ENCODE assay signal across 24 cellular contexts in genomic region chr20:45579184-45579583, GRCh38. TPM values are rescaled to one million over a fixed set of nuclear protein-coding genes. Genes with fewer than 3 reads are reported as not detected.
DNase-seq lines count a peak whose midpoint lies in the region; ATAC-seq and TF ChIP-seq lines count a peak whose summit lies in the region.
"Had no signal": no experiment of that assay in that cellular context is flagged by ENCODE, and none has a peak within 500 bp of the region (broad histone marks: within the 10 kb centered on the region; RNA-seq: fewer than 3 reads in every experiment).

WFDC8 (minus strand) TSS chr20:45579284; CDS start chr20:45579247, 37 bp downstream.

- no peak within 1 kb of the TSS for H3K4me3 ChIP-seq in GM23338
- no peak within 1 kb of the TSS for H3K4me3 ChIP-seq in thyroid gland (replicated peaks in 1 of 3)
- H3K4me3 ChIP-seq: MG63, PC-9, SJSA1 had no signal

- no peak within 1 kb of the TSS for H3K4me2 ChIP-seq in GM23338
- H3K4me2 ChIP-seq: PC-9 had no signal

- H4K20me1 ChIP-seq in GM23338 (replicated peaks; ENCODE audit: insufficient read depth), result no peaks in the 10 kb centered on the region

- no peaks in the 10 kb centered on the region for H3K36me3 ChIP-seq in GM23338 (ENCODE audit: insufficient read depth)
- no peaks in the 10 kb centered on the region for H3K36me3 ChIP-seq in thyroid gland
- H3K36me3 ChIP-seq: MG63, SJSA1 had no signal

- H3K9me3 ChIP-seq in thyroid gland, result no peaks in the 10 kb centered on the region
- H3K9me3 ChIP-seq: MG63, SJSA1 had no signal

- 56% methylated on average over 4 of the region's 4 CpGs for WGBS in thyroid gland, 2 donors

- H3K27ac Mint-ChIP-seq in GM23338 (peak within 1 kb of the TSS; percentile 60), WTC11 (peak within 1 kb of the TSS; percentile 84), neural crest cell (ENCODE audit: unreplicated experiment) (peak within 1 kb of the TSS; percentile 87)
- H3K27ac Mint-ChIP-seq: CD4-positive, CD25-positive, alpha-beta regulatory T cell had no signal

- no peaks in the 10 kb centered on the region for H3K27me3 Mint-ChIP-seq in GM23338 (ENCODE audit: insufficient read depth, low read depth, poor library complexity)
- no peaks in the 10 kb centered on the region for H3K27me3 Mint-ChIP-seq in WTC11 (ENCODE audit: low read depth)
- peaks cover 8% of the 10 kb centered on the region for H3K27me3 Mint-ChIP-seq in neural crest cell (ENCODE audit: low read depth)

- no peak for TF ChIP-seq POLR2A in thyroid gland (IDR thresholded peaks at IDR 0.05)

- no peak for TF ChIP-seq CTCF in GM23338 (conservative IDR thresholded peaks at IDR 0.05; ENCODE audit: low read depth in 2 of 2)
- TF ChIP-seq CTCF in WTC11 (IDR thresholded peaks at IDR 0.05), result no peak
- no peak for TF ChIP-seq CTCF in neural crest cell (conservative IDR thresholded peaks at IDR 0.05)
- TF ChIP-seq CTCF in thyroid gland (IDR thresholded peaks at IDR 0.05), result no peak

- POLR2A ChIA-PET in WTC11 (lab: Charles Lee), result no interaction called here

- H3K79me2 ChIP-seq in GM23338 (replicated peaks; ENCODE audit: insufficient read depth), result no peaks in the 10 kb centered on the region

- H3K27ac ChIP-seq in GM23338 (ENCODE audit: low read depth) (peak within 1 kb of the TSS; percentile 73), thyroid gland (no peak within 1 kb of the TSS)
- H3K27ac ChIP-seq: PC-9, SJSA1 had no signal

- H2AFZ ChIP-seq in GM23338, result peak within 1 kb of the TSS; percentile 45; the same call in 1 of the 2 replicates
- H2AFZ ChIP-seq: PC-9 had no signal

- H3F3A ChIP-seq in GM23338 (replicated peaks; ENCODE audit: low read depth), result no peaks in the 10 kb centered on the region

- intact Hi-C loops in thyroid gland (cut with DNase I), result no loop called here

- DNase-seq in GM23338 (ENCODE audit: low spot score), result no peak
- no peak for DNase-seq in WTC11 (ENCODE audit: low spot score)
- no peak for DNase-seq in neural crest cell (ENCODE audit: low read depth, low spot score)
- peak; percentile 18 to 41 for DNase-seq in thyroid gland
- no peak for DNase-seq in SW480 (ENCODE audit: low spot score)
- DNase-seq in NCI-H774 (lab: John Stamatoyannopoulos, UW), result no peak
- DNase-seq: CD4-positive, CD25-positive, alpha-beta regulatory T cell; DMS53; IMR-90; KG1; MG63; NCI-H2029; NCI-H446; NCI-H524 treated with DMSO at 0.1 percent for 48 hours; NCI-H82; NK-92 treated with Interleukin-12 subunit alpha and Interleukin-12 subunit beta, amount 100 ng/mL, for 24 hours; PC-9; Right ventricle myocardium superior had no signal

- H3K4me1 ChIP-seq in GM23338 (ENCODE audit: insufficient read depth), result peaks cover 42% of the 10 kb centered on the region
- H3K4me1 ChIP-seq in thyroid gland, result peaks cover 13 to 21% of the 10 kb centered on the region in 2 donors
- H3K4me1 ChIP-seq: SJSA1 had no signal

- H3K4me1 Mint-ChIP-seq in GM23338, result peaks cover 38% of the 10 kb centered on the region
- H3K4me1 Mint-ChIP-seq in WTC11, result peaks cover 53% of the 10 kb centered on the region
- peaks cover 32% of the 10 kb centered on the region for H3K4me1 Mint-ChIP-seq in neural crest cell
- H3K4me1 Mint-ChIP-seq: CD4-positive, CD25-positive, alpha-beta regulatory T cell had no signal

- H3K9me2 ChIP-seq in GM23338 (ENCODE audit: insufficient read depth), result no peaks in the 10 kb centered on the region

- no peaks in the 10 kb centered on the region for H3K27me3 ChIP-seq in GM23338 (ENCODE audit: insufficient read depth)
- H3K27me3 ChIP-seq in thyroid gland, result no peaks in the 10 kb centered on the region

- no peaks in the 10 kb centered on the region for H3K9me3 Mint-ChIP-seq in GM23338
- peaks cover 5% of the 10 kb centered on the region; the same call in 1 of the 2 replicates for H3K9me3 Mint-ChIP-seq in WTC11
- H3K9me3 Mint-ChIP-seq in neural crest cell, result no peaks in the 10 kb centered on the region
- H3K9me3 Mint-ChIP-seq: CD4-positive, CD25-positive, alpha-beta regulatory T cell had no signal

- CTCF ChIA-PET in WTC11 (lab: Charles Lee), result interaction anchor here (0.6 to 2.1 kb wide), 3 partner anchors 50 to 192 kb away, joined by 5 to 6 read pairs (median 6); partner anchors contain the start of genes SPINT3 and WFDC10A

- H3K36me3 Mint-ChIP-seq in GM23338 (ENCODE audit: low read depth) (no peaks in the 10 kb centered on the region), WTC11 (0 out of 2 replicates have a peak, but pooled peaks cover under 1% of the 10 kb centered on the region), neural crest cell (ENCODE audit: low read depth) (no peaks in the 10 kb centered on the region)
- H3K36me3 Mint-ChIP-seq: CD4-positive, CD25-positive, alpha-beta regulatory T cell had no signal

- ATAC-seq in GM23338, result no peak
- no peak for ATAC-seq in WTC11
- no peak for ATAC-seq in HG03460 (IDR thresholded peaks at IDR 0.05; ENCODE audit: unreplicated experiment)

- H3K4me3 Mint-ChIP-seq in GM23338, result no peak within 1 kb of the TSS
- H3K4me3 Mint-ChIP-seq in WTC11, result no peak within 1 kb of the TSS
- H3K4me3 Mint-ChIP-seq in neural crest cell, result peak within 1 kb of the TSS; percentile 47
- H3K4me3 Mint-ChIP-seq: CD4-positive, CD25-positive, alpha-beta regulatory T cell had no signal

TF ChIP-seq in GM23338, 12 proteins besides CTCF, POLR2A, EP300 and RAD21 (continues in another document):
- no peak for TF ChIP-seq STAT1 (IDR thresholded peaks at IDR 0.05; ENCODE audit: unreplicated experiment)
- no peak for TF ChIP-seq CREB1 (CRISPR knock-in tag; IDR thresholded peaks at IDR 0.05; ENCODE audit: low read depth)
- no peak for TF ChIP-seq JUNB (IDR thresholded peaks at IDR 0.05; ENCODE audit: unreplicated experiment)
- TF ChIP-seq REST (IDR thresholded peaks at IDR 0.05; ENCODE audit: unreplicated experiment), result no peak
- TF ChIP-seq ZNF114 (CRISPR knock-in tag; IDR thresholded peaks at IDR 0.05), result no peak
- TF ChIP-seq EZH2 (IDR thresholded peaks at IDR 0.05; ENCODE audit: low read depth, unreplicated experiment), result no peak
- TF ChIP-seq NANOG (IDR thresholded peaks at IDR 0.05; ENCODE audit: borderline replicate concordance), result no peak

TF ChIP-seq in WTC11, 78 proteins besides CTCF, POLR2A, EP300 and RAD21 (continues in another document):
- TF ChIP-seq AFF4 (CRISPR knock-in tag; IDR thresholded peaks at IDR 0.05; ENCODE audit: borderline replicate concordance) (no peak), ZBTB43 (CRISPR knock-in tag; IDR thresholded peaks at IDR 0.05) (no peak), TEAD1 (CRISPR knock-in tag; IDR thresholded peaks at IDR 0.05) (no peak)

RNA-seq across cellular contexts. Expression of gene WFDC8, which starts in this region (rescaled TPM):
- total RNA-seq in GM23338 (2014; rRNA removed; shearing (Covaris generic)), result not detected in 2 replicates
- 0.23 TPM in 1 of 2 replicates, not detected in the other for polyA plus RNA-seq in GM23338 (2016; fragmentation: Nextera tagmentation; extraction: Ambion mirVana)
- total RNA-seq in WTC11 (2021), result not detected in 3 replicates
- total RNA-seq in neural crest cell, result not detected in 2 replicates
- total RNA-seq in thyroid gland, result 1 to 10 TPM in 1 of 4 donors, under 1 TPM in 1, not detected in 2; 0.78 to 1.3 TPM
- total RNA-seq: A172; CD4-positive, CD25-positive, alpha-beta regulatory T cell; Daoy; IMR-90; PC-9; Right ventricle myocardium superior; RPMI7951; SJSA1 had no signal
- polyA plus RNA-seq: BJ; CD4-positive, CD25-positive, alpha-beta regulatory T cell; IMR-90 had no signal

Comparison
In these comparisons a context has a peak if more than half of its experiments do, and no peak if none do; other contexts are left out.
1. DNase-seq: peak in thyroid gland (2 of 2); none in GM23338 (single experiment), WTC11 (single experiment), neural crest cell (single experiment), SW480 (single experiment) and NCI-H774 (single experiment).
2. Peak in every context shown above with its lines, with median percentiles within 50 percentile points of each other: H3K27ac Mint-ChIP-seq.